10 cellular contexts compared by ENCODE assay signal in genomic region chr13:44312898-44313551, GRCh38.
DNase-seq lines count a peak whose midpoint lies in the region; ATAC-seq and TF ChIP-seq lines count a peak whose summit lies in the region.
"Had no signal": no experiment of that assay in that cellular context is flagged by ENCODE, and none has a peak within 500 bp of the region (broad histone marks: within the 10 kb centered on the region; RNA-seq: fewer than 3 reads in every experiment).

No MANE protein-coding gene starts in this region.

- H3K79me2 ChIP-seq in GM23248 (ENCODE audit: insufficient read depth): no peaks in the 10 kb centered on the region

- H3K27ac ChIP-seq in GM23248: peak overlapping the region; percentile 94
- no peak overlapping the region for H3K27ac ChIP-seq in heart left ventricle

- H4K20me1 ChIP-seq in GM23248 (ENCODE audit: insufficient read depth): no peaks in the 10 kb centered on the region

- no peaks in the 10 kb centered on the region for H3K9me2 ChIP-seq in GM23248 (ENCODE audit: insufficient read depth)

- H3K9ac ChIP-seq in GM23248: peak overlapping the region; percentile 72

- DNase-seq in GM23248: peak; percentile 94
- peak; percentile 38 for DNase-seq in NCI-H774 (lab: John Stamatoyannopoulos, UW)
- peak; percentile 97 for DNase-seq in epithelial cell of esophagus (ENCODE audit: low read depth)
- DNase-seq in skeletal muscle cell (ENCODE audit: low read depth): peak; percentile 95
- DNase-seq in C1 segment of cervical spinal cord (lab: John Stamatoyannopoulos, UW): no peak
- no peak for DNase-seq in heart left ventricle
- DNase-seq: activated CD4-positive, alpha-beta T cell treated with anti-CD3 and anti-CD28 coated beads, Interleukin-2, amount 10 ng/mL, durations not matched to agents 24 days and 14 days; NCI-H510A treated with DMSO at 0.1 percent for 48 hours had no signal

- in situ Hi-C loops in GM23248 (cut with MboI): no loop called here

- H3K9me3 ChIP-seq in GM23248 (ENCODE audit: low read depth) (no peaks in the 10 kb centered on the region), heart left ventricle (no peaks in the 10 kb centered on the region)
- H3K9me3 ChIP-seq: gastroesophageal sphincter had no signal

- 2 to 5% methylated on average over 2 of the region's 2 CpGs for WGBS in GM23248 (ENCODE audit: low coverage in 1 of 2, low lambda C conversion rate in 2 of 2, missing lambda C conversion rate in 2 of 2), 2 experiments
- 88 to 92% (median 92%) methylated on average over 2 of the region's 2 CpGs for WGBS in heart left ventricle, 4 donors

- H2AFZ ChIP-seq in GM23248: no peak overlapping the region

- peaks cover 31% of the 10 kb centered on the region for H3K4me1 ChIP-seq in GM23248 (ENCODE audit: insufficient read depth)
- peaks cover 0 to 26% (median 14%) of the 10 kb centered on the region in 12 donors for H3K4me1 ChIP-seq in heart left ventricle

- H3K4me3 ChIP-seq in GM23248: peak overlapping the region; percentile 2; the same call in 1 of the 2 replicates
- H3K4me3 ChIP-seq in epithelial cell of esophagus (ENCODE audit: low read length): no peak overlapping the region
- no peak overlapping the region for H3K4me3 ChIP-seq in skeletal muscle cell (ENCODE audit: low read depth, low read length)
- H3K4me3 ChIP-seq in heart left ventricle: no peak overlapping the region
- H3K4me3 ChIP-seq: gastroesophageal sphincter had no signal

- peak overlapping the region; percentile 59 for H3K4me2 ChIP-seq in GM23248 (ENCODE audit: unreplicated experiment)

- H3K36me3 ChIP-seq in GM23248 (ENCODE audit: low read depth) (no peaks in the 10 kb centered on the region), heart left ventricle (no peaks in the 10 kb centered on the region)
- H3K36me3 ChIP-seq: gastroesophageal sphincter had no signal

- no peak for ATAC-seq in heart left ventricle
- no peak for ATAC-seq in HG03095 (IDR thresholded peaks at IDR 0.05; ENCODE audit: unreplicated experiment)
- ATAC-seq: gastroesophageal sphincter had no signal

- H3F3A ChIP-seq in GM23248 (ENCODE audit: insufficient read depth): peaks cover 38% of the 10 kb centered on the region

- no peak for TF ChIP-seq CTCF in epithelial cell of esophagus (IDR thresholded peaks at IDR 0.05; ENCODE audit: insufficient read depth, low read depth, low read length, missing control alignments)
- no peak for TF ChIP-seq CTCF in heart left ventricle (IDR thresholded peaks at IDR 0.05)

- TF ChIP-seq POLR2A in heart left ventricle (IDR thresholded peaks at IDR 0.05): no peak

- intact Hi-C loops in heart left ventricle (cut with DNase I): loop anchor here in 2 of 10 donors (5.0 to 10.0 kb wide), 2 partner anchors 49 to 62 kb away; partner anchors contain the start of gene SERP2 (in 1 of the 2)

- no peaks in the 10 kb centered on the region for H3K27me3 ChIP-seq in GM23248 (replicated peaks; ENCODE audit: insufficient read depth)
- H3K27me3 ChIP-seq in heart left ventricle: no peaks in the 10 kb centered on the region
- H3K27me3 ChIP-seq: gastroesophageal sphincter had no signal

Comparison
In these comparisons a context has a peak if more than half of its experiments do, and no peak if none do; other contexts are left out.
1. DNase-seq: peak in GM23248 (single experiment), NCI-H774 (single experiment), epithelial cell of esophagus (single experiment) and skeletal muscle cell (single experiment); none in C1 segment of cervical spinal cord (0 of 14) and heart left ventricle (0 of 5).